Comparison of ENCODE assay signal across 32 cellular contexts in the genomic region with DNA sequence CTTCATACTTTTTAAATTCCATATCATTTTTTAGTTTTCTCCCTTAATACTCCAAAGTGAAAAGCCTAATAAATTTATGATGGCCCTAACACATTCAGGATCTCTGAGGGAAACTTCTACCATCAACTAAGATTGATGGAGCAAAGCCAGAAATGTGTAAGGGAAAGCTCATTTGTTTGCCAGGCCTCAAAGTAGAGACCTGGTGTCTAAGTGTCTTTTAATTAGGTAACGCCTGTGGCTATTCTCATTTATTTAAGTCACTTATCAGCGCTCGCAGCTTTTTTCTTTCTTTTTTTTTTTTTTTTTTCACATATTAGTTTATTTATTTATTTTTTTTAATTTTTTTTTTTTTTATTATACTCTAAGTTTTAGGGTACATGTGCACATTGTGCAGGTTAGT.
"Had no signal": no experiment of that assay in that cellular context is flagged by ENCODE, and none has a peak within 500 bp of the region (broad histone marks: within the 10 kb centered on the region; RNA-seq: fewer than 3 reads in every experiment).

No MANE protein-coding gene starts in this region.

- H3K4me3 ChIP-seq: adrenal gland, body of pancreas, breast epithelium had no signal

- H3K27ac ChIP-seq: adrenal gland, body of pancreas, brain microvascular endothelial cell, breast epithelium, VCaP had no signal

- H3K27ac Mint-ChIP-seq: activated B cell treated with CpG ODN at 0.5 μM for 24 hours; activated CD4-positive, alpha-beta memory T cell treated with anti-CD3 and anti-CD28 coated beads for 36 hours; activated CD4-positive, alpha-beta T cell treated with anti-CD3 and anti-CD28 coated beads, Interleukin-2, amount 10 ng/mL, durations not matched to agents 24 days and 14 days; activated CD8-positive, alpha-beta T cell treated with anti-CD3 and anti-CD28 coated beads for 36 hours; activated naive CD4-positive, alpha-beta T cell treated with anti-CD3 and anti-CD28 coated beads for 36 hours; activated naive CD4-positive, alpha-beta T cell treated with anti-CD3 and anti-CD28 coated beads, Interleukin-2, amount 50 U/mL, for 72 hours; activated naive CD8-positive, alpha-beta T cell treated with anti-CD3 and anti-CD28 coated beads for 36 hours; activated T-cell treated with anti-CD3 and anti-CD28 coated beads, Interleukin-2, amount 50 U/mL, for 72 hours; activated T-helper 1 cell treated with anti-CD3 and anti-CD28 coated beads, Interleukin-12 subunit alpha, Interleukin-12 subunit beta, Interleukin-2, Interleukin-4 antibody, amounts not matched to agents 30 ng/mL and 10 ng/mL and 1 ng/mL, durations not matched to agents 14 hours and 24 hours and 36 hours; activated T-helper 17 cell treated with anti-CD3 and anti-CD28 coated beads, Interleukin-2, amount 50 U/mL, for 72 hours; T-helper 2 cell treated with Interferon-gamma antibody and Interleukin-4, amounts not matched to agents 5 μg/mL and 100 μg/mL, for 36 hours had no signal

- H3K9me3 Mint-ChIP-seq: activated CD4-positive, alpha-beta memory T cell treated with anti-CD3 and anti-CD28 coated beads for 36 hours; activated CD4-positive, alpha-beta T cell treated with anti-CD3 and anti-CD28 coated beads, Interleukin-2, amount 10 ng/mL, durations not matched to agents 24 days and 14 days; activated CD8-positive, alpha-beta T cell treated with anti-CD3 and anti-CD28 coated beads for 36 hours; activated naive CD4-positive, alpha-beta T cell treated with anti-CD3 and anti-CD28 coated beads for 36 hours; activated naive CD4-positive, alpha-beta T cell treated with anti-CD3 and anti-CD28 coated beads, Interleukin-2, amount 50 U/mL, for 72 hours; activated T-cell treated with anti-CD3 and anti-CD28 coated beads, Interleukin-2, amount 50 U/mL, for 4 hours; activated T-cell treated with anti-CD3 and anti-CD28 coated beads, Interleukin-2, amount 50 U/mL, for 72 hours; activated T-helper 1 cell treated with anti-CD3 and anti-CD28 coated beads, Interleukin-12 subunit alpha, Interleukin-12 subunit beta, Interleukin-2, Interleukin-4 antibody, amounts not matched to agents 30 ng/mL and 10 ng/mL and 1 ng/mL, durations not matched to agents 14 hours and 24 hours and 36 hours; activated T-helper 17 cell treated with anti-CD3 and anti-CD28 coated beads, Interleukin-2, amount 50 U/mL, for 72 hours; T-helper 2 cell treated with Interferon-gamma antibody and Interleukin-4, amounts not matched to agents 5 μg/mL and 100 μg/mL, for 36 hours had no signal

- H3K27me3 ChIP-seq: adrenal gland, body of pancreas, brain microvascular endothelial cell, breast epithelium had no signal

- H3K4me3 Mint-ChIP-seq: activated B cell treated with CpG ODN at 0.5 μM for 24 hours; activated CD4-positive, alpha-beta memory T cell treated with anti-CD3 and anti-CD28 coated beads for 36 hours; activated CD4-positive, alpha-beta T cell treated with anti-CD3 and anti-CD28 coated beads, Interleukin-2, amount 10 ng/mL, durations not matched to agents 24 days and 14 days; activated CD8-positive, alpha-beta T cell treated with anti-CD3 and anti-CD28 coated beads for 36 hours; activated naive CD4-positive, alpha-beta T cell treated with anti-CD3 and anti-CD28 coated beads for 36 hours; activated naive CD8-positive, alpha-beta T cell treated with anti-CD3 and anti-CD28 coated beads for 36 hours; activated T-cell treated with anti-CD3 and anti-CD28 coated beads, Interleukin-2, amount 50 U/mL, for 4 hours; activated T-cell treated with anti-CD3 and anti-CD28 coated beads, Interleukin-2, amount 50 U/mL, for 72 hours; activated T-helper 1 cell treated with anti-CD3 and anti-CD28 coated beads, Interleukin-12 subunit alpha, Interleukin-12 subunit beta, Interleukin-2, Interleukin-4 antibody, amounts not matched to agents 30 ng/mL and 10 ng/mL and 1 ng/mL, durations not matched to agents 14 hours and 24 hours and 36 hours; activated T-helper 17 cell treated with anti-CD3 and anti-CD28 coated beads, Interleukin-2, amount 50 U/mL, for 72 hours; T-helper 2 cell treated with Interferon-gamma antibody and Interleukin-4, amounts not matched to agents 5 μg/mL and 100 μg/mL, for 36 hours had no signal

- DNase-seq: activated B cell treated with CpG ODN at 0.5 μM for 24 hours; activated CD4-positive, alpha-beta memory T cell treated with anti-CD3 and anti-CD28 coated beads for 36 hours; activated CD4-positive, alpha-beta T cell treated with anti-CD3 and anti-CD28 coated beads for 4 hours; activated CD4-positive, alpha-beta T cell treated with anti-CD3 and anti-CD28 coated beads, Interleukin-2, amount 10 ng/mL, durations not matched to agents 24 days and 14 days; activated CD4-positive, alpha-beta T cell treated with anti-CD3 and anti-CD28 coated beads, Interleukin-2, amount 50 U/mL, for 1 hour; activated CD4-positive, alpha-beta T cell treated with anti-CD3 and anti-CD28 coated beads, Interleukin-2, amount 50 U/mL, for 4 hours; activated CD4-positive, CD25-positive, alpha-beta regulatory T cell treated with anti-CD3 and anti-CD28 coated beads, Interleukin-2, amount 50 U/mL, for 72 hours; activated CD8-positive, alpha-beta memory T cell treated with anti-CD3 and anti-CD28 coated beads, Interleukin-2, amount 50 U/mL, for 4 hours; activated CD8-positive, alpha-beta T cell treated with anti-CD3 and anti-CD28 coated beads for 36 hours; activated effector memory CD4-positive, alpha-beta T cell treated with anti-CD3 and anti-CD28 coated beads, Interleukin-2, amount 50 U/mL, for 16 hours; activated gamma-delta T cell treated with Interleukin-2 at 50 U/mL for 16 hours; activated naive CD4-positive, alpha-beta T cell; activated naive CD4-positive, alpha-beta T cell treated with anti-CD3 and anti-CD28 coated beads for 36 hours; activated naive CD4-positive, alpha-beta T cell treated with anti-CD3 and anti-CD28 coated beads, Interleukin-2, amount 50 U/mL, for 16 hours; activated naive CD8-positive, alpha-beta T cell treated with anti-CD3 and anti-CD28 coated beads for 36 hours; activated T-cell treated with anti-CD3 and anti-CD28 coated beads for 4 hours; activated T-cell treated with anti-CD3 and anti-CD28 coated beads, Interleukin-2, amount 50 U/mL, for 1 hour; activated T-cell treated with anti-CD3 and anti-CD28 coated beads, Interleukin-2, amount 50 U/mL, for 4 hours; activated T-cell treated with anti-CD3 and anti-CD28 coated beads, Interleukin-2, amount 50 U/mL, for 72 hours; adrenal gland; amniotic stem cell; aorta; body of pancreas; brain microvascular endothelial cell; central memory CD4-positive, alpha-beta T cell; T-helper 9 cell had no signal

- H3K36me3 Mint-ChIP-seq: activated CD4-positive, alpha-beta memory T cell treated with anti-CD3 and anti-CD28 coated beads for 36 hours; activated naive CD4-positive, alpha-beta T cell treated with anti-CD3 and anti-CD28 coated beads, Interleukin-2, amount 50 U/mL, for 72 hours; activated naive CD8-positive, alpha-beta T cell treated with anti-CD3 and anti-CD28 coated beads for 36 hours had no signal

- H3K27me3 Mint-ChIP-seq: activated B cell treated with CpG ODN at 0.5 μM for 24 hours; activated CD4-positive, alpha-beta memory T cell treated with anti-CD3 and anti-CD28 coated beads for 36 hours; activated CD4-positive, alpha-beta T cell treated with anti-CD3 and anti-CD28 coated beads, Interleukin-2, amount 10 ng/mL, durations not matched to agents 24 days and 14 days; activated CD8-positive, alpha-beta T cell treated with anti-CD3 and anti-CD28 coated beads for 36 hours; activated naive CD8-positive, alpha-beta T cell treated with anti-CD3 and anti-CD28 coated beads for 36 hours; activated T-helper 17 cell treated with anti-CD3 and anti-CD28 coated beads, Interleukin-2, amount 50 U/mL, for 72 hours had no signal

- H3K4me1 Mint-ChIP-seq: activated B cell treated with CpG ODN at 0.5 μM for 24 hours; activated CD4-positive, alpha-beta T cell treated with anti-CD3 and anti-CD28 coated beads, Interleukin-2, amount 10 ng/mL, durations not matched to agents 24 days and 14 days; activated naive CD8-positive, alpha-beta T cell treated with anti-CD3 and anti-CD28 coated beads for 36 hours; activated T-helper 17 cell treated with anti-CD3 and anti-CD28 coated beads, Interleukin-2, amount 50 U/mL, for 72 hours had no signal

- H3K36me3 ChIP-seq: adrenal gland, brain microvascular endothelial cell, breast epithelium had no signal

- H3K4me1 ChIP-seq: adrenal gland, body of pancreas, breast epithelium had no signal

- H3K9me3 ChIP-seq: adrenal gland, body of pancreas, breast epithelium had no signal
